ENCODE assay signal across 8 cellular contexts in genomic region chr19:51108805-51109146, GRCh38. TPM values are rescaled to one million over a fixed set of nuclear protein-coding genes. Genes with fewer than 3 reads are reported as not detected.
A peak's percentile ranks its signal among the peaks of the same experiment; 100 is the strongest.
DNase-seq lines count a peak whose midpoint lies in the region; ATAC-seq and TF ChIP-seq lines count a peak whose summit lies in the region.

No MANE protein-coding gene starts in this region.

- peaks cover 36% of the 10 kb centered on the region for H3K79me2 ChIP-seq in PC-3 (ENCODE audit: low read length)

- intact Hi-C loops in PC-3 (cut with micrococcal nuclease) (loop anchor here (5.0 kb wide), 1 partner anchor 306 kb away; no protein-coding TSS in a partner anchor), esophagus muscularis mucosa (cut with DNase I) (loop anchor here (5.0 kb wide), 1 partner anchor 489 kb away; no protein-coding TSS in a partner anchor)

- H3K9me3 ChIP-seq in PC-3 (ENCODE audit: low read length) (no peaks in the 10 kb centered on the region), esophagus muscularis mucosa (no peaks in the 10 kb centered on the region)

- H3K27ac ChIP-seq in PC-3 (ENCODE audit: low read length) (no peak overlapping the region), esophagus muscularis mucosa (replicated peaks in 1 of 4) (peak overlapping the region; percentile 68 to 77 (median 69))

- no peak for TF ChIP-seq POLR2A in esophagus muscularis mucosa (IDR thresholded peaks at IDR 0.05; ENCODE audit: low read depth)

- H3K36me3 Mint-ChIP-seq in osteocyte (ENCODE audit: unreplicated experiment): no peaks in the 10 kb centered on the region

- peak; percentile 21 for ATAC-seq in GM18858 (IDR thresholded peaks at IDR 0.05; ENCODE audit: unreplicated experiment)
- ATAC-seq in HG02571 (IDR thresholded peaks at IDR 0.05; ENCODE audit: unreplicated experiment): peak; percentile 28
- ATAC-seq in PC-3: peak; percentile 35

- H3K27me3 Mint-ChIP-seq in osteocyte (ENCODE audit: unreplicated experiment): no peaks in the 10 kb centered on the region

- no peaks in the 10 kb centered on the region for H4K20me1 ChIP-seq in PC-3 (ENCODE audit: low read length)

- TF ChIP-seq CTCF in PC-3 (conservative IDR thresholded peaks at IDR 0.05; ENCODE audit: low read depth, low read length) (no peak), esophagus muscularis mucosa (IDR thresholded peaks at IDR 0.05) (peak in 1 of 3 experiments; percentile 2), osteocyte (IDR thresholded peaks at IDR 0.05) (no peak)

- H3K4me3 ChIP-seq in PC-3 (ENCODE audit: low read length) (peak overlapping the region; percentile 91), esophagus muscularis mucosa (peak overlapping the region; percentile 65 to 89 (median 76))

- no peaks in the 10 kb centered on the region for H3K9me2 ChIP-seq in PC-3 (replicated peaks; ENCODE audit: low read length)

- H3K4me3 Mint-ChIP-seq in osteocyte (ENCODE audit: unreplicated experiment): peak overlapping the region; percentile 97

- peaks cover 9% of the 10 kb centered on the region for H3K27me3 ChIP-seq in PC-3 (ENCODE audit: low read length)
- H3K27me3 ChIP-seq in esophagus muscularis mucosa: peaks cover 0 to 10% (median 0%) of the 10 kb centered on the region in 4 donors

- WGBS in esophagus muscularis mucosa: 6% methylated on average over 3 of the region's 15 CpGs

- no peak for DNase-seq in PC-3
- no peak for DNase-seq in esophagus muscularis mucosa (ENCODE audit: extremely low spot score)
- DNase-seq in osteocyte (ENCODE audit: extremely low spot score, unreplicated experiment): no peak
- no peak for DNase-seq in DMS153 (lab: John Stamatoyannopoulos, UW)
- DNase-seq in activated CD4-positive, alpha-beta T cell treated with anti-CD3 and anti-CD28 coated beads for 4 hours: no peak
- DNase-seq in DMS79 treated with DMSO at 0.1 percent for 48 hours (lab: John Stamatoyannopoulos, UW): no peak

- peak overlapping the region; percentile 88 for H2AFZ ChIP-seq in PC-3 (ENCODE audit: low read length)

- H3K9me3 Mint-ChIP-seq in osteocyte (ENCODE audit: unreplicated experiment): no peaks in the 10 kb centered on the region

- H3F3A ChIP-seq in PC-3 (ENCODE audit: low read length, unreplicated experiment): no peaks in the 10 kb centered on the region

- no peak for TF ChIP-seq EP300 in esophagus muscularis mucosa (IDR thresholded peaks at IDR 0.05)

- BruUV-seq in PC-3 (replicated peaks; lab: Mats Ljungman, UMichigan): TSS peak; percentile 46

- H3K4me2 ChIP-seq in PC-3 (ENCODE audit: low read length): peak overlapping the region; percentile 80

- POLR2A ChIA-PET in PC-3 (lab: Charles Lee; ENCODE audit: unreplicated experiment): no interaction called here

- peaks cover 18% of the 10 kb centered on the region for H3K4me1 Mint-ChIP-seq in osteocyte (ENCODE audit: unreplicated experiment)

- H3K4me1 ChIP-seq in PC-3 (ENCODE audit: insufficient read depth, low read length): peaks cover 13% of the 10 kb centered on the region; the same call in 1 of the 2 replicates
- peaks cover 13 to 33% (median 19%) of the 10 kb centered on the region in 4 donors for H3K4me1 ChIP-seq in esophagus muscularis mucosa

- CTCF ChIA-PET in PC-3 (lab: Charles Lee): no interaction called here

- H3K36me3 ChIP-seq in PC-3 (ENCODE audit: low read depth, low read length) (peaks cover 3% of the 10 kb centered on the region), esophagus muscularis mucosa (peaks cover 0 to 14% (median 7%) of the 10 kb centered on the region in 4 donors)

- peak overlapping the region; percentile 26 for H3K9ac ChIP-seq in PC-3 (ENCODE audit: low read length)

- peak overlapping the region; percentile 91 for H3K27ac Mint-ChIP-seq in osteocyte (ENCODE audit: unreplicated experiment)

RNA-seq across cellular contexts. Expression of gene CTU1, which starts 0.6 kb away (rescaled TPM):
- total RNA-seq in PC-3 (2014; rRNA removed) (29.0 and 40.8 TPM in 2 replicates), esophagus muscularis mucosa (10 to 100 TPM in 3 of 4 donors, 1 to 10 TPM in 1; 7.1 to 18.9 (median 13.7) TPM), osteocyte (5.6 and 6.5 TPM in 2 replicates)

RNA-seq across cellular contexts. Expression of gene SIGLEC9, which starts 15.9 kb away (rescaled TPM):
- total RNA-seq in PC-3 (2014; rRNA removed) (not detected in 2 replicates), esophagus muscularis mucosa (1 to 10 TPM; 2.0 to 9.4 (median 3.5) TPM), osteocyte (not detected in 2 replicates)

RNA-seq across cellular contexts. Expression of gene KLK14, which starts 26.1 kb away (rescaled TPM):
- total RNA-seq in PC-3 (2014; rRNA removed) (not detected in 2 replicates), esophagus muscularis mucosa (under 1 TPM in 1 of 4 donors, not detected in 3; 0.52 TPM), osteocyte (not detected in 2 replicates)

RNA-seq across cellular contexts. Expression of gene SIGLEC7, which starts 33.3 kb away (rescaled TPM):
- total RNA-seq in PC-3 (2014; rRNA removed) (not detected in 2 replicates), esophagus muscularis mucosa (1 to 10 TPM in 1 of 4 donors, under 1 TPM in 2, not detected in 1; 0.19 to 2.2 (median 0.92) TPM), osteocyte (not detected in 2 replicates)

RNA-seq across cellular contexts. Expression of gene KLK13, which starts 43.9 kb away (rescaled TPM):
- total RNA-seq in PC-3 (2014; rRNA removed) (not detected in 2 replicates), esophagus muscularis mucosa (not detected), osteocyte (not detected in 2 replicates)
